8 cellular contexts compared by ENCODE assay signal in the genomic region with DNA sequence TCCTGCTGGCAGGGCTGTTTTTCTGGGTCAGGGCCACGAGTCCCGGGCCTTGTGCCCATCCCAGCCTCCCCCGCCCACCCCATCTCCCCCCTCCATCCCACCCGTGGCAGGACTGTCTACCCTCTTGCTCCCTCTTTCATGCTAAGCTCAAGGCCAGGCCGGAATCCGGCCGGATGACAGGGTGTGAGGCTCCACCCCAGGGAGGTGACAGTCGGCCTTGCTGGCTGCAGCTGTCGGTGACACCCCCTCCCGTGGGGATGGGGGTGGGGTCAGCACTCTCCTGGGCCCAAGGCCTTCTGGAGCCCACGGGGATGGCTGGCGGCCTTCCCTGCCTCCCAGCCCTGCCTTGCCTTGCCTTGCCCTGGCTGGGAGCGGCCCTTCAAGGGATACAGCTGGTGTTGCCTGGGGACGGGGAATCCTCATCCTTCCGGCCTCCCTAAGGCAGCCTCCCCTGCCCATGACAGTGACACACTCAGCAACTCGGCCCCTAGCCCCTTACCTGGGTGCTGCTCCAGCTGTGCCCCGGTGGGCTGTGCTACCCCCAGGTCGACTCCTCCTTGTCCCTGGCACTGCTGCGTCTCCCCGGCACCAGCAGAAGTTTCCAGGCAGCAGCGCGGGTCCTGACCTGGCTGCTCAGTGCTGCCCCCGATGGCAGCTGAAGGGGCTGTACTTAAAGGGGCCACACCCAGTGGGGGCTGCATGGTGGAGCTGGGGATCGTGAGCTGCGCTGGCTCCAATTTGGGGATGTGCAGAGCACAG.
DNase-seq lines count a peak whose midpoint lies in the region; ATAC-seq and TF ChIP-seq lines count a peak whose summit lies in the region.
"Not testable (repeated sequence)": the region's sequence is repeated elsewhere in the genome, so short reads cannot be mapped to it uniquely, and the experiment has no call there.

No MANE protein-coding gene starts in this region.

- not testable (repeated sequence) for H3K4me3 Mint-ChIP-seq in WTC11; chondrocyte (ENCODE audit: unreplicated experiment)

- ATAC-seq in GM18868 (IDR thresholded peaks at IDR 0.05; ENCODE audit: unreplicated experiment) (peak; percentile 46), HG02885 (IDR thresholded peaks at IDR 0.05; ENCODE audit: poor library complexity, unreplicated experiment) (peak; percentile 77), WTC11 (peak; percentile 69)

- H3K4me1 Mint-ChIP-seq in WTC11; chondrocyte (ENCODE audit: low read depth): not testable (repeated sequence)

- TF ChIP-seq CTCF in BE2C (IDR thresholded peaks at IDR 0.05; ENCODE audit: low read depth, low read length), result peak; percentile 3; the same call in 1 of the 2 replicates
- peak; percentile 62; the same call in 1 of the 2 replicates for TF ChIP-seq CTCF in WTC11 (IDR thresholded peaks at IDR 0.05)
- peak; percentile 24 for TF ChIP-seq CTCF in chondrocyte (IDR thresholded peaks at IDR 0.05)
- peak; percentile 26 for TF ChIP-seq CTCF in retinal pigment epithelial cell (conservative IDR thresholded peaks at IDR 0.05; ENCODE audit: low read depth, low read length)

- H3K9me3 ChIP-seq in BE2C, result not testable (repeated sequence)

- H3K4me3 ChIP-seq in BE2C (ENCODE audit: low read depth, low read length); retinal pigment epithelial cell (ENCODE audit: low read length): not testable (repeated sequence)

- POLR2A ChIA-PET in WTC11 (lab: Charles Lee), result not testable (repeated sequence)

- not testable (repeated sequence) for H3K9me3 Mint-ChIP-seq in WTC11; chondrocyte (ENCODE audit: low read depth)

- H3K36me3 ChIP-seq in BE2C, result not testable (repeated sequence)

- peaks cover 21% of the 10 kb centered on the region for H3K27me3 Mint-ChIP-seq in WTC11 (ENCODE audit: low read depth)
- not testable (repeated sequence) for H3K27me3 Mint-ChIP-seq in chondrocyte (ENCODE audit: low read depth)

- H3K27ac Mint-ChIP-seq in WTC11; chondrocyte (ENCODE audit: unreplicated experiment): not testable (repeated sequence)

- not testable (repeated sequence) for H3K4me1 ChIP-seq in BE2C

- not testable (repeated sequence) for H3K27me3 ChIP-seq in BE2C

- CTCF ChIA-PET in WTC11 (lab: Charles Lee), result interaction anchor here (0.5 to 1.8 kb wide), 9 partner anchors 9 to 969 kb away, joined by 3 to 8 read pairs (median 5); no protein-coding TSS in a partner anchor

- not testable (repeated sequence) for DNase-seq in BE2C; chondrocyte (ENCODE audit: low spot score); retinal pigment epithelial cell (ENCODE audit: low read depth)
- peak; percentile 20 to 49 for DNase-seq in NCI-H524 (lab: John Stamatoyannopoulos, UW)
- DNase-seq in WTC11 (ENCODE audit: low spot score), result peak; percentile 64
- DNase-seq in iPS-NIHi11 (ENCODE audit: low spot score), result peak; percentile 80

- not testable (repeated sequence) for H3K36me3 Mint-ChIP-seq in WTC11; chondrocyte (ENCODE audit: low read depth)

Comparison
In these comparisons a context has a peak if more than half of its experiments do, and no peak if none do; other contexts are left out.
1. CTCF ChIP-seq: peak in every context shown above with its lines; median percentile 62 in WTC11; 26 in retinal pigment epithelial cell; 24 in chondrocyte; 3 in BE2C.